8 cellular contexts compared by ENCODE assay signal in genomic region chr6:130697661-130698535, GRCh38.
DNase-seq lines count a peak whose midpoint lies in the region; ATAC-seq and TF ChIP-seq lines count a peak whose summit lies in the region.

No MANE protein-coding gene starts in this region.

- H3K4me2 ChIP-seq in smooth muscle cell: peak overlapping the region; percentile 79

- TF ChIP-seq CTCF in CD14-positive monocyte (IDR thresholded peaks at IDR 0.05): peak; percentile 47
- TF ChIP-seq CTCF in Peyer's patch (IDR thresholded peaks at IDR 0.05): peak; percentile 21 to 72 (median 62)
- TF ChIP-seq CTCF in heart left ventricle (IDR thresholded peaks at IDR 0.05): peak; percentile 20 to 67 (median 52)
- TF ChIP-seq CTCF in smooth muscle cell (IDR thresholded peaks at IDR 0.05; ENCODE audit: borderline replicate concordance, insufficient read depth, poor library complexity, severe bottlenecking): peak; percentile 82

- H3K27me3 ChIP-seq in Peyer's patch (no peaks in the 10 kb centered on the region), heart left ventricle (no peaks in the 10 kb centered on the region), smooth muscle cell (ENCODE audit: low read depth) (no peaks in the 10 kb centered on the region)

- H3K27ac Mint-ChIP-seq in CD14-positive monocyte: no peak overlapping the region

- H3K4me3 ChIP-seq in Peyer's patch: no peak overlapping the region
- no peak overlapping the region for H3K4me3 ChIP-seq in heart left ventricle
- H3K4me3 ChIP-seq in smooth muscle cell: no peak overlapping the region

- no peaks in the 10 kb centered on the region for H3K36me3 ChIP-seq in Peyer's patch
- no peaks in the 10 kb centered on the region for H3K36me3 ChIP-seq in heart left ventricle
- H3K36me3 ChIP-seq in smooth muscle cell (ENCODE audit: low read depth): no peaks in the 10 kb centered on the region

- WGBS in heart left ventricle, 4 donors: 13 to 31% (median 23%) methylated on average over 5 of the region's 5 CpGs
- WGBS in smooth muscle cell (ENCODE audit: low lambda C conversion rate): 27% methylated on average over 5 of the region's 5 CpGs

- DNase-seq in CD14-positive monocyte (ENCODE audit: low spot score): no peak
- peak in 2 of 3 donors; percentile 39 to 74 for DNase-seq in Peyer's patch
- peak; percentile 51 for DNase-seq in activated effector memory CD4-positive, alpha-beta T cell treated with Interleukin-2 at 50 U/mL for 16 hours
- DNase-seq in heart left ventricle: peak in 2 of 5 donors; percentile 19 to 26
- DNase-seq in smooth muscle cell (lab: John Stamatoyannopoulos, UW; ENCODE audit: unreplicated experiment): no peak
- DNase-seq in NCI-H446 (lab: John Stamatoyannopoulos, UW): no peak

- intact Hi-C loops in CD14-positive monocyte (cut with micrococcal nuclease): no loop called here
- intact Hi-C loops in heart left ventricle (cut with DNase I): loop anchor here in 4 of 10 donors (2.0 to 10.0 kb wide), 4 partner anchors 331 to 376 kb away; partner anchors contain the start of gene TMEM200A (in 1 of the 4)

- no peaks in the 10 kb centered on the region for H4K20me1 ChIP-seq in smooth muscle cell (ENCODE audit: low read depth)

- H3K79me2 ChIP-seq in smooth muscle cell (ENCODE audit: low read depth): no peaks in the 10 kb centered on the region

- H3K27me3 Mint-ChIP-seq in CD14-positive monocyte (ENCODE audit: low read depth in 3 of 3): peaks cover 2 to 4% (median 3%) of the 10 kb centered on the region in 3 donors

- H3K9me3 ChIP-seq in Peyer's patch (no peaks in the 10 kb centered on the region), heart left ventricle (no peaks in the 10 kb centered on the region), smooth muscle cell (replicated peaks; ENCODE audit: low read depth) (no peaks in the 10 kb centered on the region)

- peaks cover 0 to 6% (median 2%) of the 10 kb centered on the region in 7 donors for H3K9me3 Mint-ChIP-seq in CD14-positive monocyte

- no peak overlapping the region for H3K4me3 Mint-ChIP-seq in CD14-positive monocyte

- no peaks in the 10 kb centered on the region for H3F3A ChIP-seq in smooth muscle cell (ENCODE audit: low read depth)

- no peaks in the 10 kb centered on the region for H3K36me3 Mint-ChIP-seq in CD14-positive monocyte

- no peak for TF ChIP-seq POLR2A in Peyer's patch (IDR thresholded peaks at IDR 0.05)
- TF ChIP-seq POLR2A in heart left ventricle (IDR thresholded peaks at IDR 0.05): no peak

- peak; percentile 89 for ATAC-seq in GM18909 (IDR thresholded peaks at IDR 0.05; ENCODE audit: poor library complexity, unreplicated experiment)
- ATAC-seq in HG03135 (IDR thresholded peaks at IDR 0.05; ENCODE audit: unreplicated experiment): peak; percentile 88
- no peak for ATAC-seq in heart left ventricle

- peak overlapping the region; percentile 61 for H2AFZ ChIP-seq in smooth muscle cell (ENCODE audit: low read depth)

- no peak overlapping the region for H3K9ac ChIP-seq in smooth muscle cell (ENCODE audit: low read depth)

- H3K27ac ChIP-seq in Peyer's patch (no peak overlapping the region), heart left ventricle (no peak overlapping the region), smooth muscle cell (ENCODE audit: low read depth) (no peak overlapping the region)

- H3K4me1 ChIP-seq in Peyer's patch (no peaks in the 10 kb centered on the region), heart left ventricle (peaks cover 0 to 5% (median 0%) of the 10 kb centered on the region in 12 donors), smooth muscle cell (ENCODE audit: low read depth) (peaks cover 9% of the 10 kb centered on the region)

- no peaks in the 10 kb centered on the region for H3K4me1 Mint-ChIP-seq in CD14-positive monocyte

Comparison
In these comparisons a context has a peak if more than half of its experiments do, and no peak if none do; other contexts are left out.
1. DNase-seq: peak in Peyer's patch (2 of 3) and activated effector memory CD4-positive, alpha-beta T cell treated with Interleukin-2 at 50 U/mL for 16 hours (single experiment); none in CD14-positive monocyte (single experiment), smooth muscle cell (single experiment) and NCI-H446 (0 of 2).
2. ATAC-seq: peak in GM18909 (single experiment) and HG03135 (single experiment); none in heart left ventricle (0 of 4).
3. Peak in every context shown above with its lines, with median percentiles within 50 percentile points of each other: CTCF ChIP-seq.